ENCODE assay signal across 20 cellular contexts in the genomic region with DNA sequence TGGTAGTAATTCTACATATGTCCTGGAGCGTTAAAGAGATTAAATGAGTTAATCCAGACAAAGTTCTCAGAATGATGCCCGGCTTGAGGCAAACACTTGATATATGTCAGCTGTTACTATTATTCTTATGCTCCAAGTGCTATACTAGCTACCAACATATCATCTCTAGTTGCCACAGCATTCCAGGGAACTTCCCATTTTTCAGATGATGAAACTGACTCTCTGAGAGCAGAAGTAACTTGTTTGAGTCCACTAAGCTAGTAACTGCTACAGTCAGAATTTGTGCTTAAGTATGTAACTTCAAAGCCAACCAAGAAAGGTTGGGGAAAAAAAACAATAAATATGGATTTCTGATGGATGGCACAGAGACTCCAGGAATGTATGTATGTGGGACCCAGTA.
"Had no signal": no experiment of that assay in that cellular context is flagged by ENCODE, and none has a peak within 500 bp of the region (broad histone marks: within the 10 kb centered on the region; RNA-seq: fewer than 3 reads in every experiment).

No MANE protein-coding gene starts in this region.

- H3K9me3 ChIP-seq: lower lobe of right lung, mucosa of descending colon, sigmoid colon, spleen, thyroid gland had no signal

- H3K27ac ChIP-seq: lower lobe of right lung, parathyroid adenoma had no signal

- ATAC-seq: activated T-helper 17 cell treated with anti-CD3 and anti-CD28 coated beads, Interleukin-2, amount 50 U/mL, for 72 hours; left colon; mucosa of descending colon; stimulated activated naive CD8-positive, alpha-beta T cell treated with anti-CD3 and anti-CD28 coated beads, Interleukin-15, Interleukin-2, amounts not matched to agents 100 U/mL and 50 U/mL, for 24 hours; WTC11 had no signal

- DNase-seq: activated CD4-positive, alpha-beta T cell treated with anti-CD3 and anti-CD28 coated beads, Interleukin-2, amount 50 U/mL, for 4 hours; activated CD8-positive, alpha-beta memory T cell treated with anti-CD3 and anti-CD28 coated beads for 24 hours; activated CD8-positive, alpha-beta memory T cell treated with anti-CD3 and anti-CD28 coated beads, Interleukin-2, amount 50 U/mL, for 4 hours; activated T-cell treated with anti-CD3 and anti-CD28 coated beads, Interleukin-2, amount 50 U/mL, for 24 hours; aorta; left colon; lower lobe of right lung; mesendoderm; mucosa of descending colon; nephron progenitor cell; sigmoid colon; spleen; stimulated activated CD4-positive, alpha-beta T cell treated with anti-CD3 and anti-CD28 coated beads, Interleukin-4, amount 100 ng/mL, for 1 hour; stimulated activated naive CD8-positive, alpha-beta T cell treated with anti-CD3 and anti-CD28 coated beads, Interleukin-15, Interleukin-2, amounts not matched to agents 100 U/mL and 50 U/mL, for 24 hours; substantia nigra; T-helper 9 cell; thyroid gland had no signal

- H3K27me3 ChIP-seq: sigmoid colon, spleen, thyroid gland had no signal

- H3K4me3 ChIP-seq: lower lobe of right lung, mucosa of descending colon, sigmoid colon, spleen, thyroid gland had no signal
